ENCODE assay signal across 24 cellular contexts in genomic region chr1:164272156-164272555, GRCh38.
"Had no signal": no experiment of that assay in that cellular context is flagged by ENCODE, and none has a peak within 500 bp of the region (broad histone marks: within the 10 kb centered on the region; RNA-seq: fewer than 3 reads in every experiment).

No MANE protein-coding gene starts in this region.

- H3K36me3 ChIP-seq: brain microvascular endothelial cell, cardiac muscle cell had no signal

- H3K4me3 ChIP-seq: cardiac muscle cell, SK-N-MC had no signal

- DNase-seq: activated CD4-positive, alpha-beta memory T cell treated with anti-CD3 and anti-CD28 coated beads for 36 hours; activated CD4-positive, alpha-beta T cell treated with anti-CD3 and anti-CD28 coated beads, Interleukin-2, amount 10 ng/mL, durations not matched to agents 7 days and 5 days; activated CD4-positive, CD25-positive, alpha-beta regulatory T cell; activated CD8-positive, alpha-beta memory T cell treated with anti-CD3 and anti-CD28 coated beads for 24 hours; activated gamma-delta T cell; activated naive CD4-positive, alpha-beta T cell treated with anti-CD3 and anti-CD28 coated beads, Interleukin-2, amount 10 ng/mL, durations not matched to agents 7 days and 5 days; activated naive CD8-positive, alpha-beta T cell treated with anti-CD3 and anti-CD28 coated beads for 36 hours; activated T-cell treated with anti-CD3 and anti-CD28 coated beads, Interleukin-2, amount 50 U/mL, for 4 hours; brain microvascular endothelial cell; Kasumi-1; KBM-7; MV-4-11; NCI-H1092 treated with DMSO at 0.1 percent for 48 hours; NCI-H1930; NCI-H345; NCI-H510A; NCI-H526 treated with DMSO at 0.1 percent for 48 hours; SIG-M5; T-cell; T-helper 2 cell; T1000 had no signal

- H3K27me3 ChIP-seq: brain microvascular endothelial cell, cardiac muscle cell had no signal

- H3K27ac ChIP-seq: brain microvascular endothelial cell, cardiac muscle cell, SK-N-MC had no signal

- ATAC-seq: activated T-cell treated with anti-CD3 and anti-CD28 coated beads, Interleukin-2, amount 50 U/mL, for 4 hours; activated T-helper 17 cell treated with anti-CD3 and anti-CD28 coated beads, Interleukin-2, amount 50 U/mL, for 72 hours; T-cell had no signal
